Comparison of ENCODE assay signal across 1 cellular context in the genomic region with DNA sequence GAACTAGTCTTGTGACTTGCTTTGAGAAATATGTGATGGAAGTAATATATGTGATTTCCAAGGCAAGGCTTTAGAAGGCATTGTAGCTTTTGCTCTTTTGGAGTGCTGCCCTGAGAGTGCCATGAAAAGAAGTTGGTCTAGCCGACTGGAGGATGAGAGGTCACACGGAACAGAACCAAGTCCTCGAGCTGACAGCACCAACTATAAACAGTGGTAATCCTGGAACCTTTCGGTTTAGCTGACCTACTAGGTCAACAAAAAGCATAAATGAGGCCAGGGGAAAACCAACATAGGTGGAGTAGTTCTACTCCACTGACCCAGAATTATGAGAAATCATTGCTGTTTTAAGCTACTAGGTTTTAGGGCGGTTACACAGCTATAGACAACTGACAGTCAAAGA.
TF ChIP-seq lines count a peak whose summit lies in the region.

No MANE protein-coding gene starts in this region.

TF ChIP-seq in K562, 482 proteins besides CTCF, POLR2A, EP300 and RAD21 (continued from another document):
- TF ChIP-seq, protein P1, sequence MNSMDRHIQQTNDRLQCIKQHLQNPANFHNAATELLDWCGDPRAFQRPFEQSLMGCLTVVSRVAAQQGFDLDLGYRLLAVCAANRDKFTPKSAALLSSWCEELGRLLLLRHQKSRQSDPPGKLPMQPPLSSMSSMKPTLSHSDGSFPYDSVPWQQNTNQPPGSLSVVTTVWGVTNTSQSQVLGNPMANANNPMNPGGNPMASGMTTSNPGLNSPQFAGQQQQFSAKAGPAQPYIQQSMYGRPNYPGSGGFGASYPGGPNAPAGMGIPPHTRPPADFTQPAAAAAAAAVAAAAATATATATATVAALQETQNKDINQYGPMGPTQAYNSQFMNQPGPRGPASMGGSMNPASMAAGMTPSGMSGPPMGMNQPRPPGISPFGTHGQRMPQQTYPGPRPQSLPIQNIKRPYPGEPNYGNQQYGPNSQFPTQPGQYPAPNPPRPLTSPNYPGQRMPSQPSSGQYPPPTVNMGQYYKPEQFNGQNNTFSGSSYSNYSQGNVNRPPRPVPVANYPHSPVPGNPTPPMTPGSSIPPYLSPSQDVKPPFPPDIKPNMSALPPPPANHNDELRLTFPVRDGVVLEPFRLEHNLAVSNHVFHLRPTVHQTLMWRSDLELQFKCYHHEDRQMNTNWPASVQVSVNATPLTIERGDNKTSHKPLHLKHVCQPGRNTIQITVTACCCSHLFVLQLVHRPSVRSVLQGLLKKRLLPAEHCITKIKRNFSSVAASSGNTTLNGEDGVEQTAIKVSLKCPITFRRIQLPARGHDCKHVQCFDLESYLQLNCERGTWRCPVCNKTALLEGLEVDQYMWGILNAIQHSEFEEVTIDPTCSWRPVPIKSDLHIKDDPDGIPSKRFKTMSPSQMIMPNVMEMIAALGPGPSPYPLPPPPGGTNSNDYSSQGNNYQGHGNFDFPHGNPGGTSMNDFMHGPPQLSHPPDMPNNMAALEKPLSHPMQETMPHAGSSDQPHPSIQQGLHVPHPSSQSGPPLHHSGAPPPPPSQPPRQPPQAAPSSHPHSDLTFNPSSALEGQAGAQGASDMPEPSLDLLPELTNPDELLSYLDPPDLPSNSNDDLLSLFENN (IDR thresholded peaks at IDR 0.05; ENCODE audit: low read depth in 2 of 2, low read length in 2 of 2) = no peak
- TF ChIP-seq TBL1XR1 (IDR thresholded peaks at IDR 0.05; ENCODE audit: low read length in 2 of 2) = no peak
